8 cellular contexts compared by ENCODE assay signal in the genomic region with DNA sequence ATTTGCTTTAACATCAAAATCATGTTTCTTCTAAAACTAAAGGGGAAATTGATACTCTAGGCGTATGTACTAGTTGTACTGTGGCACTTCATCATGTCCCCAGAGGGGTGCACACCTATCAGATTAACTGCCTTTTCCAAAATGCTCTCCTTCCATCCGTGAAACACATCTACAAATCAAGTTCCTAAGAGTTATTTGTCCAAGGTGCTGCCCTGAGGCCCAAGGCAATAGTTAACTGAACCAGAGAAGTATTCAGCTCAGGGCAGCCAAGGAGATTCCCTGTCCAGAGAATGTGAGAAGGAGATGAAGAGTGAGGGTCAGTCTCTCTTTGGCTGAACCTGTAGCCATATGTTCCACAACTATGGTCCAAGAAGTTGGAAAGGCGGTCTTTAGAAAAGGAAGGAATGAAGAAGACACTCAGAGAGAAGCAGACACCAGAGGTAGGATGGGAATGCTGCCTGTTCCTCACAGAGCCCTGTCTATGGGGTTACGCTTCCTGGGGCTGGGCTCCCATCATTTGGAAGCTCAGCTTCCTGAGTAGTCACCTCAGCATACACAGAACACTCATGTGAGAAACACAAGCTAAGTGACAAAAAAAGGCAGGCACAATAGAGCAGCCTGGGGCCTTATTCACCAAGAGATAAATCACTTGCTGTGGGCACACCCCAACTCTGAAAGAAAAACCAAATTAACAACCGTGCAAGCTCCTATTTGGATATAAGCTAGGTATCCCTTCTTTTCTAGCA. TPM values are rescaled to one million over a fixed set of nuclear protein-coding genes. Genes with fewer than 3 reads are reported as not detected.
DNase-seq lines count a peak whose midpoint lies in the region; ATAC-seq and TF ChIP-seq lines count a peak whose summit lies in the region.

No MANE protein-coding gene starts in this region.

- H3K4me3 Mint-ChIP-seq in CD8-positive, alpha-beta T cell = peak overlapping the region; percentile 74

- ATAC-seq in CD8-positive, alpha-beta T cell = peak; percentile 47
- peak; percentile 25 for ATAC-seq in GM19467 (IDR thresholded peaks at IDR 0.05; ENCODE audit: unreplicated experiment)
- peak; percentile 22 for ATAC-seq in HG03520 (IDR thresholded peaks at IDR 0.05; ENCODE audit: unreplicated experiment)

- intact Hi-C loops in CD8-positive, alpha-beta T cell (cut with DNase I, micrococcal nuclease) = loop anchor here (1.0 to 5.0 kb wide), 6 partner anchors 12 to 63 kb away; partner anchors contain the start of gene ANKRD44 (in 1 of the 2)
- intact Hi-C loops in esophagus squamous epithelium (cut with DNase I) = no loop called here

- H3K27me3 ChIP-seq in CD8-positive, alpha-beta T cell (ENCODE audit: insufficient read depth, low read length) = no peaks in the 10 kb centered on the region
- H3K27me3 ChIP-seq in esophagus squamous epithelium (no peaks in the 10 kb centered on the region), MG63 (no peaks in the 10 kb centered on the region)

- TF ChIP-seq POLR2A in esophagus squamous epithelium (IDR thresholded peaks at IDR 0.05) = no peak

- peak overlapping the region; percentile 38 for H3K4me3 ChIP-seq in CD8-positive, alpha-beta T cell (ENCODE audit: low read depth, low read length)
- no peak overlapping the region for H3K4me3 ChIP-seq in esophagus squamous epithelium
- no peak overlapping the region for H3K4me3 ChIP-seq in MG63

- CTCF ChIA-PET in CD8-positive, alpha-beta T cell (lab: Charles Lee) = interaction anchor here (0.8 to 2.6 kb wide), 6 partner anchors 10 to 141 kb away, joined by 3 to 11 read pairs (median 6); no protein-coding TSS in a partner anchor
- CTCF ChIA-PET in RWPE1 (lab: Yijun Ruan, JAX) = interaction anchor here (0.6 kb wide), 1 partner anchor 98 kb away, joined by 3 read pairs; no protein-coding TSS in a partner anchor

- H3K27me3 Mint-ChIP-seq in CD8-positive, alpha-beta T cell (ENCODE audit: low read depth) = no peaks in the 10 kb centered on the region

- peak overlapping the region; percentile 95 for H3K27ac Mint-ChIP-seq in CD8-positive, alpha-beta T cell

- H3K4me1 Mint-ChIP-seq in CD8-positive, alpha-beta T cell (ENCODE audit: low read depth) = peaks cover 88% of the 10 kb centered on the region

- peak in 1 of 7 experiments; percentile 24 for DNase-seq in CD8-positive, alpha-beta T cell
- DNase-seq in esophagus squamous epithelium (lab: John Stamatoyannopoulos, UW) (no peak), MG63 (no peak), superior temporal gyrus (ENCODE audit: extremely low spot score) (no peak), RWPE1 (ENCODE audit: low spot score) (no peak), NCI-H2171 (lab: John Stamatoyannopoulos, UW) (no peak)

- H3K4me1 ChIP-seq in CD8-positive, alpha-beta T cell (ENCODE audit: insufficient read depth, low read length) = peaks cover 88% of the 10 kb centered on the region
- H3K4me1 ChIP-seq in esophagus squamous epithelium = peaks cover 0 to 41% (median 0%) of the 10 kb centered on the region in 3 donors

- peak overlapping the region; percentile 46 for H3K27ac ChIP-seq in CD8-positive, alpha-beta T cell (ENCODE audit: low read depth, low read length)
- H3K27ac ChIP-seq in esophagus squamous epithelium (peak overlapping the region; percentile 24 to 66 (median 50)), RWPE1 (no peak overlapping the region)

- TF ChIP-seq CTCF in CD8-positive, alpha-beta T cell (IDR thresholded peaks at IDR 0.05) = no peak
- TF ChIP-seq CTCF in esophagus squamous epithelium (IDR thresholded peaks at IDR 0.05) (no peak), RWPE1 (conservative IDR thresholded peaks at IDR 0.05; ENCODE audit: low read depth) (no peak)

- WGBS in esophagus squamous epithelium, 2 donors = 71 to 77% methylated on average over 5 of the region's 5 CpGs

- no peaks in the 10 kb centered on the region for H3K9me3 ChIP-seq in CD8-positive, alpha-beta T cell (ENCODE audit: low read length)
- H3K9me3 ChIP-seq in esophagus squamous epithelium (no peaks in the 10 kb centered on the region), MG63 (no peaks in the 10 kb centered on the region)

- POLR2A ChIA-PET in CD8-positive, alpha-beta T cell (lab: Charles Lee) = interaction anchor here (0.7 to 3.5 kb wide), 8 partner anchors 10 to 100 kb away, joined by 3 to 23 read pairs (median 5); partner anchors contain the start of gene ANKRD44
- POLR2A ChIA-PET in RWPE1 (lab: Yijun Ruan, JAX; ENCODE audit: low non-redundant PET) = no interaction called here

- peaks cover 5% of the 10 kb centered on the region for H3K9me3 Mint-ChIP-seq in CD8-positive, alpha-beta T cell

- peaks cover 20% of the 10 kb centered on the region for H3K36me3 Mint-ChIP-seq in CD8-positive, alpha-beta T cell

- no peaks in the 10 kb centered on the region for H3K36me3 ChIP-seq in CD8-positive, alpha-beta T cell (ENCODE audit: insufficient read depth, low read length)
- H3K36me3 ChIP-seq in esophagus squamous epithelium (no peaks in the 10 kb centered on the region), MG63 (no peaks in the 10 kb centered on the region)

RNA-seq across cellular contexts. Expression of gene ANKRD44, which starts 55.6 kb away (rescaled TPM):
- 100 to 1,000 TPM; 113 to 115 TPM for total RNA-seq in CD8-positive, alpha-beta T cell
- total RNA-seq in esophagus squamous epithelium = 10 to 100 TPM in 2 of 4 donors, 1 to 10 TPM in 2; 4.5 to 54.0 (median 11.4) TPM
- total RNA-seq in MG63 (2014; rRNA removed; shearing (Covaris generic); ENCODE audit: low replicate concordance) = 0.66 and 5.9 TPM in 2 replicates
